ENCODE assay signal across 8 cellular contexts in genomic region chr17:77374170-77374936, GRCh38.
DNase-seq lines count a peak whose midpoint lies in the region; ATAC-seq and TF ChIP-seq lines count a peak whose summit lies in the region.

No MANE protein-coding gene starts in this region.

- no peaks in the 10 kb centered on the region for H3K36me3 ChIP-seq in DOHH2 (ENCODE audit: control insufficient read depth, low read length)
- no peaks in the 10 kb centered on the region for H3K36me3 ChIP-seq in endocrine pancreas (ENCODE audit: control insufficient read depth, insufficient read depth, low read length)
- H3K36me3 ChIP-seq in mesenchymal stem cell (ENCODE audit: control insufficient read depth in 1 of 2, insufficient read depth in 2 of 2, low read depth in 1 of 2, low read length in 2 of 2): peaks cover 2 to 33% of the 10 kb centered on the region in 2 experiments

- TF ChIP-seq CTCF in DOHH2 (IDR thresholded peaks at IDR 0.05; ENCODE audit: low read depth, low read length, poor library complexity, severe bottlenecking): peak; percentile 36

- H3K14ac ChIP-seq in mesenchymal stem cell (ENCODE audit: low read length in 2 of 2): peak overlapping the region in 1 of 2 experiments; percentile 89

- H3K79me2 ChIP-seq in DOHH2 (ENCODE audit: control insufficient read depth, low read length): peaks cover 2% of the 10 kb centered on the region; the same call in 1 of the 2 replicates

- H3F3A ChIP-seq in DOHH2 (ENCODE audit: control insufficient read depth, insufficient read depth): no peaks in the 10 kb centered on the region

- H2BK120ac ChIP-seq in mesenchymal stem cell (ENCODE audit: low read depth, low read length): peak overlapping the region; percentile 87

- H3K27me3 ChIP-seq in DOHH2 (ENCODE audit: control insufficient read depth, low read length) (peaks cover 24% of the 10 kb centered on the region), endocrine pancreas (ENCODE audit: control insufficient read depth, insufficient read depth, low read length) (no peaks in the 10 kb centered on the region), mesenchymal stem cell (ENCODE audit: control insufficient read depth in 1 of 2, insufficient read depth in 1 of 2, low read length in 2 of 2) (no peaks in the 10 kb centered on the region)

- H3K4me2 ChIP-seq in DOHH2 (ENCODE audit: low read length) (peak overlapping the region; percentile 54), mesenchymal stem cell (ENCODE audit: low read length, poor library complexity, severe bottlenecking) (peak overlapping the region; percentile 89)

- peak overlapping the region; percentile 15 for H2BK15ac ChIP-seq in mesenchymal stem cell (ENCODE audit: low read depth, poor library complexity, severe bottlenecking)

- H4K91ac ChIP-seq in mesenchymal stem cell (ENCODE audit: low read length): peak overlapping the region; percentile 88

- H3K23ac ChIP-seq in mesenchymal stem cell (ENCODE audit: low read length in 2 of 2): peak overlapping the region in 1 of 2 experiments; percentile 81

- DNase-seq in NCI-H1694 treated with DMSO at 0.1 percent for 48 hours (lab: John Stamatoyannopoulos, UW): peak; percentile 88
- peak; percentile 87 for DNase-seq in activated CD8-positive, alpha-beta memory T cell treated with anti-CD3 and anti-CD28 coated beads, Interleukin-2, amount 50 U/mL, for 48 hours
- peak; percentile 94 for DNase-seq in mesenchymal stem cell
- DNase-seq in stimulated activated CD8-positive, alpha-beta memory T cell treated with anti-CD3 and anti-CD28 coated beads, Interleukin-15, amount 100 ng/mL, for 48 hours (ENCODE audit: low read depth in 2 of 2): peak; percentile 65 to 77

- no peak overlapping the region for H2AFZ ChIP-seq in mesenchymal stem cell (ENCODE audit: low read depth, low read length)

- peak overlapping the region; percentile 68 for H3K9ac ChIP-seq in endocrine pancreas (ENCODE audit: control insufficient read depth, insufficient read depth, low read length)
- H3K9ac ChIP-seq in mesenchymal stem cell (ENCODE audit: low read length): peak overlapping the region; percentile 96

- H3K27ac ChIP-seq in DOHH2 (ENCODE audit: low read depth, low read length) (no peak overlapping the region), mesenchymal stem cell (ENCODE audit: low read length, poor library complexity, severe bottlenecking) (peak overlapping the region; percentile 86)

- WGBS in mesenchymal stem cell: 1% methylated on average over 29 of the region's 34 CpGs

- H2BK5ac ChIP-seq in mesenchymal stem cell (ENCODE audit: low read depth, low read length, poor library complexity, severe bottlenecking): peak overlapping the region; percentile 50

- no peaks in the 10 kb centered on the region for H3K9me3 ChIP-seq in DOHH2 (ENCODE audit: control insufficient read depth, insufficient read depth, low read length)
- no peaks in the 10 kb centered on the region for H3K9me3 ChIP-seq in endocrine pancreas (ENCODE audit: control insufficient read depth, low read length)
- H3K9me3 ChIP-seq in mesenchymal stem cell (ENCODE audit: control insufficient read depth, low read length): no peaks in the 10 kb centered on the region

- no peak overlapping the region for H2AK5ac ChIP-seq in mesenchymal stem cell (ENCODE audit: low read length, severe bottlenecking)

- H3K9me2 ChIP-seq in DOHH2 (replicated peaks; ENCODE audit: control insufficient read depth, low read length): no peaks in the 10 kb centered on the region

- peaks cover 24% of the 10 kb centered on the region; the same call in 1 of the 2 replicates for H4K20me1 ChIP-seq in DOHH2 (ENCODE audit: control insufficient read depth, insufficient read depth, low read depth, low read length)

- H3K4ac ChIP-seq in mesenchymal stem cell (ENCODE audit: low read depth in 1 of 2, low read length in 2 of 2): peak overlapping the region; percentile 85 to 98

- H3K79me1 ChIP-seq in mesenchymal stem cell (replicated peaks; ENCODE audit: low read length, poor library complexity, severe bottlenecking): peaks cover 12% of the 10 kb centered on the region

- peak overlapping the region; percentile 71 for H3K4me3 ChIP-seq in DOHH2 (ENCODE audit: low read length)
- no peak overlapping the region for H3K4me3 ChIP-seq in endocrine pancreas (ENCODE audit: control insufficient read depth, insufficient read depth, low read length)
- H3K4me3 ChIP-seq in mesenchymal stem cell (ENCODE audit: insufficient read depth in 1 of 2, low read depth in 1 of 2, low read length in 2 of 2): peak overlapping the region; percentile 82 to 93

- peak overlapping the region; percentile 87 for H4K8ac ChIP-seq in mesenchymal stem cell (ENCODE audit: low read length)

- H3K18ac ChIP-seq in mesenchymal stem cell (ENCODE audit: low read depth in 1 of 2, low read length in 2 of 2): peak overlapping the region; percentile 91 to 92

- H3K4me1 ChIP-seq in DOHH2 (ENCODE audit: control insufficient read depth, low read length) (peaks cover 25% of the 10 kb centered on the region), endocrine pancreas (ENCODE audit: control insufficient read depth, insufficient read depth, low read length) (no peaks in the 10 kb centered on the region), mesenchymal stem cell (ENCODE audit: control insufficient read depth, insufficient read depth, low read depth, low read length) (peaks cover 69% of the 10 kb centered on the region)

- no peak for ATAC-seq in HG02852 (IDR thresholded peaks at IDR 0.05; ENCODE audit: unreplicated experiment)
- no peak for ATAC-seq in GM18870 (IDR thresholded peaks at IDR 0.05; ENCODE audit: unreplicated experiment)

- peak overlapping the region; percentile 70 to 96 for H2BK12ac ChIP-seq in mesenchymal stem cell (ENCODE audit: low read length in 2 of 2)
